Comparison of ENCODE assay signal across 8 cellular contexts in genomic region chr3:119600732-119601131, GRCh38. TPM values are rescaled to one million over a fixed set of nuclear protein-coding genes. Genes with fewer than 3 reads are reported as not detected.
DNase-seq lines count a peak whose midpoint lies in the region; ATAC-seq, FAIRE-seq and TF ChIP-seq lines count a peak whose summit lies in the region.

No MANE protein-coding gene starts in this region.

- no peaks in the 10 kb centered on the region for H3K9me2 ChIP-seq in OCI-LY1 (ENCODE audit: low read depth, low read length)

- H3K9me3 ChIP-seq in AG04450 (ENCODE audit: control insufficient read depth, insufficient read depth, low read length) = no peaks in the 10 kb centered on the region
- no peaks in the 10 kb centered on the region for H3K9me3 ChIP-seq in OCI-LY1 (ENCODE audit: low read length)

- H3K9me3 Mint-ChIP-seq in endothelial cell (ENCODE audit: unreplicated experiment) = no peaks in the 10 kb centered on the region

- H4K20me1 ChIP-seq in OCI-LY1 (ENCODE audit: insufficient read depth, low read length) = no peaks in the 10 kb centered on the region

- no peaks in the 10 kb centered on the region for H3K36me3 Mint-ChIP-seq in endothelial cell (ENCODE audit: low read depth, unreplicated experiment)

- CTCF ChIA-PET in AG04450 (lab: Charles Lee) = interaction anchor here (0.8 kb wide), 1 partner anchor 80 kb away, joined by 3 read pairs; no protein-coding TSS in a partner anchor

- no peaks in the 10 kb centered on the region for H3K4me1 ChIP-seq in OCI-LY1 (ENCODE audit: insufficient read depth, low read length, severe bottlenecking)

- peak; percentile 36 for ATAC-seq in HG02610 (IDR thresholded peaks at IDR 0.05; ENCODE audit: unreplicated experiment)

- peaks cover 54% of the 10 kb centered on the region for H3K4me1 Mint-ChIP-seq in endothelial cell (ENCODE audit: unreplicated experiment)

- no peaks in the 10 kb centered on the region for H3K36me3 ChIP-seq in OCI-LY1 (ENCODE audit: insufficient read depth, low read length)

- no peak overlapping the region for H3K4me3 Mint-ChIP-seq in endothelial cell (ENCODE audit: unreplicated experiment)

- FAIRE-seq in GM18507 (lab: Jason Lieb, UNC) = peak; percentile 91

- H3F3A ChIP-seq in OCI-LY1 (ENCODE audit: insufficient read depth, low read length) = no peaks in the 10 kb centered on the region

- POLR2A ChIA-PET in AG04450 (lab: Yijun Ruan, JAX) = no interaction called here

- H3K27me3 ChIP-seq in AG04450 (ENCODE audit: control insufficient read depth, insufficient read depth, low read length) (peaks cover 8% of the 10 kb centered on the region), OCI-LY1 (ENCODE audit: insufficient read depth, low read length) (no peaks in the 10 kb centered on the region)

- H2AFZ ChIP-seq in OCI-LY1 (ENCODE audit: low read length) = no peak overlapping the region

- H3K9ac ChIP-seq in OCI-LY1 (ENCODE audit: low read length) = no peak overlapping the region

- H3K27ac Mint-ChIP-seq in endothelial cell (ENCODE audit: unreplicated experiment) = peak overlapping the region; percentile 82

- H3K4me3 ChIP-seq in AG04450 (ENCODE audit: low read depth, low read length) (no peak overlapping the region), OCI-LY1 (ENCODE audit: low read depth, low read length, poor library complexity, severe bottlenecking) (no peak overlapping the region)

- peak; percentile 19; the same call in 1 of the 2 replicates for TF ChIP-seq CTCF in AG04450 (IDR thresholded peaks at IDR 0.05; ENCODE audit: low read depth, low read length)
- TF ChIP-seq CTCF in OCI-LY1 (IDR thresholded peaks at IDR 0.05; ENCODE audit: low read length) = peak; percentile 70
- TF ChIP-seq CTCF in endothelial cell (IDR thresholded peaks at IDR 0.05; ENCODE audit: unreplicated experiment) = peak; percentile 32

- no peak overlapping the region for H3K4me2 ChIP-seq in OCI-LY1 (ENCODE audit: low read length)

- H3K27ac ChIP-seq in AG04450 (ENCODE audit: low read depth, low read length) = no peak overlapping the region
- no peak overlapping the region for H3K27ac ChIP-seq in OCI-LY1 (ENCODE audit: low read depth, low read length, poor library complexity, severe bottlenecking)

- DNase-seq in AG04450 (ENCODE audit: low read depth, low spot score) (no peak), GM18507 (ENCODE audit: extremely low spot score, insufficient read length, low read depth) (peak; percentile 55), endothelial cell (ENCODE audit: low spot score) (peak; percentile 7), NK-92 (lab: John Stamatoyannopoulos, UW; ENCODE audit: unreplicated experiment) (no peak), NCI-H226 (no peak)
- peak; percentile 4 for DNase-seq in stimulated activated CD4-positive, alpha-beta T cell treated with anti-CD3 and anti-CD28 coated beads, Interleukin-12 subunit alpha, Interleukin-12 subunit beta, amount 100 ng/mL, for 4 hours

- peaks cover 6% of the 10 kb centered on the region for H3K27me3 Mint-ChIP-seq in endothelial cell (ENCODE audit: unreplicated experiment)

- H3K79me2 ChIP-seq in OCI-LY1 (ENCODE audit: insufficient read depth, low read length) = no peaks in the 10 kb centered on the region

RNA-seq across cellular contexts. Expression of gene PLA1A, which starts 3.0 kb away (rescaled TPM):
- not detected in 2 replicates for polyA plus RNA-seq in AG04450 (2011; rRNA removed)
- not detected in 2 replicates for polyA minus RNA-seq in AG04450 (2011; rRNA and poly(A)+ RNA removed)
- 0.80 TPM for total RNA-seq in endothelial cell (ENCODE audit: unreplicated experiment)

RNA-seq across cellular contexts. Expression of gene ADPRH, which starts 21.4 kb away (rescaled TPM):
- polyA plus RNA-seq in AG04450 (2011; rRNA removed) = 0.35 and 0.36 TPM in 2 replicates
- polyA minus RNA-seq in AG04450 (2011; rRNA and poly(A)+ RNA removed) = 0.17 and 0.60 TPM in 2 replicates
- 5.1 TPM for total RNA-seq in endothelial cell (ENCODE audit: unreplicated experiment)

RNA-seq across cellular contexts. Expression of gene CD80, which starts 41.3 kb away (rescaled TPM):
- polyA plus RNA-seq in AG04450 (2011; rRNA removed) = not detected in 2 replicates
- polyA minus RNA-seq in AG04450 (2011; rRNA and poly(A)+ RNA removed) = not detected in 2 replicates
- total RNA-seq in endothelial cell (ENCODE audit: unreplicated experiment) = not detected

RNA-seq across cellular contexts. Expression of gene POPDC2, which starts 59.7 kb away (rescaled TPM):
- 0.38 and 0.43 TPM in 2 replicates for polyA plus RNA-seq in AG04450 (2011; rRNA removed)
- 0.48 and 0.55 TPM in 2 replicates for polyA minus RNA-seq in AG04450 (2011; rRNA and poly(A)+ RNA removed)
- 2.0 TPM for total RNA-seq in endothelial cell (ENCODE audit: unreplicated experiment)

Comparison
In these comparisons a context has a peak if more than half of its experiments do, and no peak if none do; other contexts are left out.
1. DNase-seq: peak in GM18507 (single experiment), endothelial cell (single experiment) and stimulated activated CD4-positive, alpha-beta T cell treated with anti-CD3 and anti-CD28 coated beads, Interleukin-12 subunit alpha, Interleukin-12 subunit beta, amount 100 ng/mL, for 4 hours (single experiment); none in AG04450 (single experiment), NK-92 (single experiment) and NCI-H226 (single experiment).
2. CTCF ChIP-seq: peak in every context shown above with its lines; median percentile 70 in OCI-LY1; 32 in endothelial cell; 19 in AG04450.